Comparison of ENCODE assay signal across 2 cellular contexts in the genomic region with DNA sequence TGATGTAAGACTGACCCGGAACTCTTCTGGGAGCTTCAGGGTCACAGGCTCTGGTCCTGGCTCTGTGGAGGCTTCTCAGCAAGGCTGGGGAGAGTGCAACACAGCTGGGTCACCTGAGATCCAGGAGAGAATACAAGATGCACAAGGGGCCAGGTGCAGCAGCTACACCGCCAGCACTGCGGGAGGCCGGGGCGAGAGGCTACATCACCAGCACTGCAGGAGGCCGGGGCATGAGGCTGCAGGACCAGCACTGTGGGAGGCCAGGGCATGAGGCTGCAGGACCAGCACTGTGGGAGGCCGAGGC.
TF ChIP-seq lines count a peak whose summit lies in the region.

No MANE protein-coding gene starts in this region.

TF ChIP-seq in HEK293, 187 proteins besides CTCF, POLR2A, EP300 and RAD21:
- no peak for TF ChIP-seq SP7 (tag by site-specific recombination; IDR thresholded peaks at IDR 0.05)
- no peak for TF ChIP-seq ZNF658 (tag by site-specific recombination; IDR thresholded peaks at IDR 0.05)
- TF ChIP-seq SP2 (tag by site-specific recombination; IDR thresholded peaks at IDR 0.05) = no peak
- TF ChIP-seq ZIC2 (tag by site-specific recombination; IDR thresholded peaks at IDR 0.05) = peak; percentile 42; the same call in 1 of the 2 replicates
- no peak for TF ChIP-seq ZNF548 (tag by site-specific recombination; IDR thresholded peaks at IDR 0.05)
- TF ChIP-seq ZNF157 (tag by site-specific recombination; IDR thresholded peaks at IDR 0.05) = no peak
- no peak for TF ChIP-seq ZNF138 (tag by site-specific recombination; IDR thresholded peaks at IDR 0.05; ENCODE audit: borderline replicate concordance)
- TF ChIP-seq, protein P1, sequence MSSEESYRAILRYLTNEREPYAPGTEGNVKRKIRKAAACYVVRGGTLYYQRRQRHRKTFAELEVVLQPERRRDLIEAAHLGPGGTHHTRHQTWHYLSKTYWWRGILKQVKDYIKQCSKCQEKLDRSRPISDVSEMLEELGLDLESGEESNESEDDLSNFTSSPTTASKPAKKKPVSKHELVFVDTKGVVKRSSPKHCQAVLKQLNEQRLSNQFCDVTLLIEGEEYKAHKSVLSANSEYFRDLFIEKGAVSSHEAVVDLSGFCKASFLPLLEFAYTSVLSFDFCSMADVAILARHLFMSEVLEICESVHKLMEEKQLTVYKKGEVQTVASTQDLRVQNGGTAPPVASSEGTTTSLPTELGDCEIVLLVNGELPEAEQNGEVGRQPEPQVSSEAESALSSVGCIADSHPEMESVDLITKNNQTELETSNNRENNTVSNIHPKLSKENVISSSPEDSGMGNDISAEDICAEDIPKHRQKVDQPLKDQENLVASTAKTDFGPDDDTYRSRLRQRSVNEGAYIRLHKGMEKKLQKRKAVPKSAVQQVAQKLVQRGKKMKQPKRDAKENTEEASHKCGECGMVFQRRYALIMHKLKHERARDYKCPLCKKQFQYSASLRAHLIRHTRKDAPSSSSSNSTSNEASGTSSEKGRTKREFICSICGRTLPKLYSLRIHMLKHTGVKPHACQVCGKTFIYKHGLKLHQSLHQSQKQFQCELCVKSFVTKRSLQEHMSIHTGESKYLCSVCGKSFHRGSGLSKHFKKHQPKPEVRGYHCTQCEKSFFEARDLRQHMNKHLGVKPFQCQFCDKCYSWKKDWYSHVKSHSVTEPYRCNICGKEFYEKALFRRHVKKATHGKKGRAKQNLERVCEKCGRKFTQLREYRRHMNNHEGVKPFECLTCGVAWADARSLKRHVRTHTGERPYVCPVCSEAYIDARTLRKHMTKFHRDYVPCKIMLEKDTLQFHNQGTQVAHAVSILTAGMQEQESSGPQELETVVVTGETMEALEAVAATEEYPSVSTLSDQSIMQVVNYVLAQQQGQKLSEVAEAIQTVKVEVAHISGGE (tag by site-specific recombination; conservative IDR thresholded peaks at IDR 0.05; ENCODE audit: low read depth) = no peak
- no peak for TF ChIP-seq SCRT1 (tag by site-specific recombination; IDR thresholded peaks at IDR 0.05; ENCODE audit: borderline replicate concordance)

TF ChIP-seq in H1, 55 proteins besides CTCF, POLR2A, EP300 and RAD21:
- TF ChIP-seq ZNF274 (IDR thresholded peaks at IDR 0.05; ENCODE audit: borderline replicate concordance, extremely low read depth, low read length) (no peak), TBP (IDR thresholded peaks at IDR 0.05; ENCODE audit: low read depth, low read length) (no peak)
